In the genomic region with DNA sequence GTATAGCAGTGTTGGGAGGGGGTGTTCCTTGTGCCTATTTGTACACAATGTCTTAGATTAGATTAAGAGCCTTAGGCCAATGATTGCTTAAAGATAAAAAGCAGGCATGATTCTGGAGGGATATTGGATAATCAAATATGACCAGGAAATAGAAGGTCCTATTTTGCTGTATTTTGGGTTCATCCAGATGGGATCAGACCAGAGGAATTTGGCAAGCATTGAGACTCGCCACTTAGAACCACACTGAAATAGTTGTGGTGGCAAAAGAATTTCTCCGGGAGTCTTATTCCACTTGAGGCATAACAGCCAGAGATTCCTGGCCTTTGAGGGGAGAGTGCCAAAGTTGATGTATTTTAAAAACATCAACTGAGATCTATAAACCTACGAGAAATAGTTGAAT, we compare ENCODE assay signal across 1 cellular context.
TF ChIP-seq lines count a peak whose summit lies in the region.

No MANE protein-coding gene starts in this region.

TF ChIP-seq in SK-N-SH, 30 proteins besides CTCF, POLR2A, EP300 and RAD21 (continued from another document):
- TF ChIP-seq REST (IDR thresholded peaks at IDR 0.05; ENCODE audit: low read depth, low read length) (peak; percentile 68; the same call in 1 of the 2 replicates), USF1 (IDR thresholded peaks at IDR 0.05; ENCODE audit: borderline replicate concordance, low read depth) (0 out of 2 replicates have a peak, but pooled peaks have one; percentile 11), FOSL2 (IDR thresholded peaks at IDR 0.05; ENCODE audit: borderline replicate concordance, low read depth) (peak; percentile 78), FOXM1 (IDR thresholded peaks at IDR 0.05; ENCODE audit: low read depth) (peak; percentile 96), CHD2 (IDR thresholded peaks at IDR 0.05; ENCODE audit: low read length, partially characterized antibody) (no peak), NRF1 (IDR thresholded peaks at IDR 0.05; ENCODE audit: low read depth, low read length) (no peak), POLR2AphosphoS5 (IDR thresholded peaks at IDR 0.05; ENCODE audit: low read depth, low read length) (peak; percentile 95), TCF12 (IDR thresholded peaks at IDR 0.05) (peak; percentile 99), SMC3 (IDR thresholded peaks at IDR 0.05; ENCODE audit: low read depth, low read length) (no peak), MAX (IDR thresholded peaks at IDR 0.05; ENCODE audit: low read depth) (peak; percentile 62), RXRA (IDR thresholded peaks at IDR 0.05; ENCODE audit: borderline replicate concordance, low read depth) (peak; percentile 96), GABPA (IDR thresholded peaks at IDR 0.05; ENCODE audit: low read depth) (no peak), EZH2phosphoT487 (IDR thresholded peaks at IDR 0.05; ENCODE audit: borderline replicate concordance, low read depth) (no peak)
- TF ChIP-seq, protein P1, sequence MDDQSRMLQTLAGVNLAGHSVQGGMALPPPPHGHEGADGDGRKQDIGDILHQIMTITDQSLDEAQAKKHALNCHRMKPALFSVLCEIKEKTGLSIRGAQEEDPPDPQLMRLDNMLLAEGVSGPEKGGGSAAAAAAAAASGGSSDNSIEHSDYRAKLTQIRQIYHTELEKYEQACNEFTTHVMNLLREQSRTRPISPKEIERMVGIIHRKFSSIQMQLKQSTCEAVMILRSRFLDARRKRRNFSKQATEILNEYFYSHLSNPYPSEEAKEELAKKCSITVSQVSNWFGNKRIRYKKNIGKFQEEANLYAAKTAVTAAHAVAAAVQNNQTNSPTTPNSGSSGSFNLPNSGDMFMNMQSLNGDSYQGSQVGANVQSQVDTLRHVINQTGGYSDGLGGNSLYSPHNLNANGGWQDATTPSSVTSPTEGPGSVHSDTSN (IDR thresholded peaks at IDR 0.05), result peak; percentile 97
- TF ChIP-seq, protein P2, sequence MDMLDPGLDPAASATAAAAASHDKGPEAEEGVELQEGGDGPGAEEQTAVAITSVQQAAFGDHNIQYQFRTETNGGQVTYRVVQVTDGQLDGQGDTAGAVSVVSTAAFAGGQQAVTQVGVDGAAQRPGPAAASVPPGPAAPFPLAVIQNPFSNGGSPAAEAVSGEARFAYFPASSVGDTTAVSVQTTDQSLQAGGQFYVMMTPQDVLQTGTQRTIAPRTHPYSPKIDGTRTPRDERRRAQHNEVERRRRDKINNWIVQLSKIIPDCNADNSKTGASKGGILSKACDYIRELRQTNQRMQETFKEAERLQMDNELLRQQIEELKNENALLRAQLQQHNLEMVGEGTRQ (IDR thresholded peaks at IDR 0.05; ENCODE audit: borderline replicate concordance, low read depth, low read length), result no peak
TF ChIP-seq in SK-N-SH: peak in this region for 16.
